Comparison of ENCODE assay signal across 1 cellular context in the genomic region with DNA sequence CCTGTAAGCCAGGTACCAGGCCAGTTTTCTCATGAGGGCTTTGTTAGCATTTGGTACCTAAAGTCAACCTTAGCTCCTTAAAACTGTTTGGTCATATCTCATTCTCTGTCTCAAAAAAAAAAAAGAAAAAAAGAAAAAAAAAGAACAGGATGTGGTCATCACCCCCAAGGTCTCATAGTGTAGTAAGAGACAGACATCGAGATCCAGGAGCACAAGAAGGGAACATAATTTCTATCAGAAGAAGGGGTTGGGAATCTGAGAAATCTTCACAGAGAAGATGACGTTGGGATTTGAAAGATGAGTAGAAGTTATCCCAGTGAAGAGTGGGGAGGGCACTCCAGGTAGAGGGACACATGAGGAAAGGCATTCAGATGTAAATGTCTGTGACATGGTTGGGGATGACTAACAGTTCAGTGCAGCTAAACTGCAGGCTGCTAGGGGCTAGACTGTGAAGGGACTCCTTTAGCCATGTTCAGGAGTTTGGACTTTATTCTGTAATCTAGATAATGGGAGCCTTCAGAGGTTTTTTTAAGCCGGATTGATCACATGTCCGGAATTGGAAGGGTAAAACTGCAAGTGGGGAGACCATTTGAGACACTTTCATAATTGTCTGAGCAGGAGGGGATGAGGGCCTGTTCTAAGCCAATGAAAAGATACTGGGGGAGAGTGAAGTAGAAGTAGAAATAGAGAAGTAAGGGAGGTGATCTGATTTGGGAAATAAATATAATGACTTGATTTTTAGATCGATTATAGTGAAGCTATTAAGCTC.
TF ChIP-seq lines count a peak whose summit lies in the region.

No MANE protein-coding gene starts in this region.

TF ChIP-seq in WTC11, 78 proteins besides CTCF, POLR2A, EP300 and RAD21 (continued from another document):
- TF ChIP-seq, protein P1, sequence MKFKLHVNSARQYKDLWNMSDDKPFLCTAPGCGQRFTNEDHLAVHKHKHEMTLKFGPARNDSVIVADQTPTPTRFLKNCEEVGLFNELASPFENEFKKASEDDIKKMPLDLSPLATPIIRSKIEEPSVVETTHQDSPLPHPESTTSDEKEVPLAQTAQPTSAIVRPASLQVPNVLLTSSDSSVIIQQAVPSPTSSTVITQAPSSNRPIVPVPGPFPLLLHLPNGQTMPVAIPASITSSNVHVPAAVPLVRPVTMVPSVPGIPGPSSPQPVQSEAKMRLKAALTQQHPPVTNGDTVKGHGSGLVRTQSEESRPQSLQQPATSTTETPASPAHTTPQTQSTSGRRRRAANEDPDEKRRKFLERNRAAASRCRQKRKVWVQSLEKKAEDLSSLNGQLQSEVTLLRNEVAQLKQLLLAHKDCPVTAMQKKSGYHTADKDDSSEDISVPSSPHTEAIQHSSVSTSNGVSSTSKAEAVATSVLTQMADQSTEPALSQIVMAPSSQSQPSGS (CRISPR knock-in tag; IDR thresholded peaks at IDR 0.05; ENCODE audit: borderline replicate concordance, low read depth), result no peak
- TF ChIP-seq CREB1 (CRISPR knock-in tag; IDR thresholded peaks at IDR 0.05) (no peak), NR3C1 (CRISPR knock-in tag; conservative IDR thresholded peaks at IDR 0.05; ENCODE audit: low read depth) (no peak), MXD4 (CRISPR knock-in tag; IDR thresholded peaks at IDR 0.05; ENCODE audit: borderline replicate concordance) (no peak), RELA (CRISPR knock-in tag; IDR thresholded peaks at IDR 0.05; ENCODE audit: borderline replicate concordance) (no peak), HMGA2 (CRISPR knock-in tag; IDR thresholded peaks at IDR 0.05) (no peak), ZNF396 (CRISPR knock-in tag; IDR thresholded peaks at IDR 0.05; ENCODE audit: borderline replicate concordance) (no peak), ATF1 (CRISPR knock-in tag; IDR thresholded peaks at IDR 0.05) (no peak), FOXP1 (CRISPR knock-in tag; IDR thresholded peaks at IDR 0.05; ENCODE audit: borderline replicate concordance) (no peak)
- TF ChIP-seq, protein P2, sequence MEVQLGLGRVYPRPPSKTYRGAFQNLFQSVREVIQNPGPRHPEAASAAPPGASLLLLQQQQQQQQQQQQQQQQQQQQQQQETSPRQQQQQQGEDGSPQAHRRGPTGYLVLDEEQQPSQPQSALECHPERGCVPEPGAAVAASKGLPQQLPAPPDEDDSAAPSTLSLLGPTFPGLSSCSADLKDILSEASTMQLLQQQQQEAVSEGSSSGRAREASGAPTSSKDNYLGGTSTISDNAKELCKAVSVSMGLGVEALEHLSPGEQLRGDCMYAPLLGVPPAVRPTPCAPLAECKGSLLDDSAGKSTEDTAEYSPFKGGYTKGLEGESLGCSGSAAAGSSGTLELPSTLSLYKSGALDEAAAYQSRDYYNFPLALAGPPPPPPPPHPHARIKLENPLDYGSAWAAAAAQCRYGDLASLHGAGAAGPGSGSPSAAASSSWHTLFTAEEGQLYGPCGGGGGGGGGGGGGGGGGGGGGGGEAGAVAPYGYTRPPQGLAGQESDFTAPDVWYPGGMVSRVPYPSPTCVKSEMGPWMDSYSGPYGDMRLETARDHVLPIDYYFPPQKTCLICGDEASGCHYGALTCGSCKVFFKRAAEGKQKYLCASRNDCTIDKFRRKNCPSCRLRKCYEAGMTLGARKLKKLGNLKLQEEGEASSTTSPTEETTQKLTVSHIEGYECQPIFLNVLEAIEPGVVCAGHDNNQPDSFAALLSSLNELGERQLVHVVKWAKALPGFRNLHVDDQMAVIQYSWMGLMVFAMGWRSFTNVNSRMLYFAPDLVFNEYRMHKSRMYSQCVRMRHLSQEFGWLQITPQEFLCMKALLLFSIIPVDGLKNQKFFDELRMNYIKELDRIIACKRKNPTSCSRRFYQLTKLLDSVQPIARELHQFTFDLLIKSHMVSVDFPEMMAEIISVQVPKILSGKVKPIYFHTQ (CRISPR knock-in tag; IDR thresholded peaks at IDR 0.05), result no peak
- TF ChIP-seq, protein P3, sequence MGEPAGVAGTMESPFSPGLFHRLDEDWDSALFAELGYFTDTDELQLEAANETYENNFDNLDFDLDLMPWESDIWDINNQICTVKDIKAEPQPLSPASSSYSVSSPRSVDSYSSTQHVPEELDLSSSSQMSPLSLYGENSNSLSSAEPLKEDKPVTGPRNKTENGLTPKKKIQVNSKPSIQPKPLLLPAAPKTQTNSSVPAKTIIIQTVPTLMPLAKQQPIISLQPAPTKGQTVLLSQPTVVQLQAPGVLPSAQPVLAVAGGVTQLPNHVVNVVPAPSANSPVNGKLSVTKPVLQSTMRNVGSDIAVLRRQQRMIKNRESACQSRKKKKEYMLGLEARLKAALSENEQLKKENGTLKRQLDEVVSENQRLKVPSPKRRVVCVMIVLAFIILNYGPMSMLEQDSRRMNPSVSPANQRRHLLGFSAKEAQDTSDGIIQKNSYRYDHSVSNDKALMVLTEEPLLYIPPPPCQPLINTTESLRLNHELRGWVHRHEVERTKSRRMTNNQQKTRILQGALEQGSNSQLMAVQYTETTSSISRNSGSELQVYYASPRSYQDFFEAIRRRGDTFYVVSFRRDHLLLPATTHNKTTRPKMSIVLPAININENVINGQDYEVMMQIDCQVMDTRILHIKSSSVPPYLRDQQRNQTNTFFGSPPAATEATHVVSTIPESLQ (CRISPR knock-in tag; IDR thresholded peaks at IDR 0.05), result no peak
